36 cellular contexts compared by ENCODE assay signal in the genomic region with DNA sequence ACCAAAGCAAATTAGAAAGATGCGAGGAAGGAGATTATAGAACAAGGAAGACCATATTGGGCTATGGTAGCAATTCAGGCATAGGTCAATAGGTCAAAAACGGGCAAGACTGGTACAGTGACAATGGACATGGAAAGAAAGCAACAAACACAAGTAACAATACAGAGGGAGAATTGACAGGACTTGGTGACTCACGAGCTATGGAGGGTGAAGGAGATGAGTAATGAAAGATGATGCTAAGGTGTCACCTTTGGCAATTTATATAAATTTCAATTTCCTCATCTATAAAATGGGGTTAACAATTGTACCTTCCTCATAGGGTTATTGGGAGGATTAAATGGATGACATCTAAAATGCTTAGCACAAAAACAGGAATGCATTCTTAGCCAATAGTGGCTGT.
"Had no signal": no experiment of that assay in that cellular context is flagged by ENCODE, and none has a peak within 500 bp of the region (broad histone marks: within the 10 kb centered on the region; RNA-seq: fewer than 3 reads in every experiment).

No MANE protein-coding gene starts in this region.

- H3K4me3 Mint-ChIP-seq: activated naive CD4-positive, alpha-beta T cell treated with anti-CD3 and anti-CD28 coated beads for 36 hours; activated naive CD8-positive, alpha-beta T cell treated with anti-CD3 and anti-CD28 coated beads for 36 hours; memory B cell; naive thymus-derived CD8-positive, alpha-beta T cell; neural crest cell; stimulated activated memory B cell treated with anti-CD40 and anti-IgM and Interleukin-4, amounts not matched to agents 10 μg/mL and 1 μg/mL and 100 μg/mL, for 72 hours; stimulated activated naive CD8-positive, alpha-beta T cell treated with anti-CD3 and anti-CD28 coated beads, Interleukin-15, amount 100 ng/mL, for 72 hours; T-helper 17 cell; type B pancreatic cell; WTC11 had no signal

- H3K9me3 ChIP-seq: adrenal gland, body of pancreas, pancreas, psoas muscle, sigmoid colon, uterus had no signal

- H3K9me3 Mint-ChIP-seq: activated naive CD4-positive, alpha-beta T cell treated with anti-CD3 and anti-CD28 coated beads for 36 hours; activated naive CD8-positive, alpha-beta T cell treated with anti-CD3 and anti-CD28 coated beads for 36 hours; memory B cell; naive thymus-derived CD8-positive, alpha-beta T cell; neural crest cell; stimulated activated memory B cell treated with anti-CD40 and anti-IgM and Interleukin-4, amounts not matched to agents 10 μg/mL and 1 μg/mL and 100 μg/mL, for 72 hours; stimulated activated naive CD8-positive, alpha-beta T cell treated with anti-CD3 and anti-CD28 coated beads, Interleukin-15, amount 100 ng/mL, for 72 hours; WTC11 had no signal

- H3K4me1 Mint-ChIP-seq: neural crest cell, WTC11 had no signal

- ATAC-seq: body of pancreas; left colon; naive thymus-derived CD8-positive, alpha-beta T cell; pancreas; psoas muscle; stimulated activated memory B cell treated with anti-CD40 and anti-IgM and Interleukin-4, amounts not matched to agents 10 μg/mL and 1 μg/mL and 100 μg/mL, for 72 hours; stimulated activated naive CD8-positive, alpha-beta T cell treated with anti-CD3 and anti-CD28 coated beads, Interleukin-15, amount 100 ng/mL, for 72 hours; T-helper 17 cell; WTC11 had no signal

- H3K36me3 Mint-ChIP-seq: activated naive CD8-positive, alpha-beta T cell treated with anti-CD3 and anti-CD28 coated beads for 36 hours; memory B cell; stimulated activated memory B cell treated with anti-CD40 and anti-IgM and Interleukin-4, amounts not matched to agents 10 μg/mL and 1 μg/mL and 100 μg/mL, for 72 hours; type B pancreatic cell; WTC11 had no signal

- H3K4me3 ChIP-seq: adrenal gland, body of pancreas, coronary artery, dorsolateral prefrontal cortex, pancreas, psoas muscle, sigmoid colon, uterus had no signal

- DNase-seq: activated CD4-positive, alpha-beta T cell treated with anti-CD3 and anti-CD28 coated beads for 1 hour; activated CD4-positive, alpha-beta T cell treated with anti-CD3 and anti-CD28 coated beads, Interleukin-2, amount 50 U/mL, for 1 hour; activated effector memory CD4-positive, alpha-beta T cell treated with Interleukin-2 at 50 U/mL for 16 hours; activated naive CD4-positive, alpha-beta T cell treated with anti-CD3 and anti-CD28 coated beads for 36 hours; activated naive CD8-positive, alpha-beta T cell treated with anti-CD3 and anti-CD28 coated beads for 36 hours; activated T-cell treated with anti-CD3 and anti-CD28 coated beads, Interleukin-2, amount 50 U/mL, for 48 hours; adrenal gland; aorta; body of pancreas; dorsolateral prefrontal cortex; effector memory CD4-positive, alpha-beta T cell; foreskin melanocyte; glutamatergic neuron; islet precursor cell; left colon; midbrain; naive thymus-derived CD8-positive, alpha-beta T cell; nucleus accumbens; pancreas; psoas muscle; sigmoid colon; small intestine; stimulated activated CD4-positive, alpha-beta T cell treated with anti-CD3 and anti-CD28 coated beads, Interleukin-1b, Interleukin-23, amount 100 ng/mL, for 48 hours; stimulated activated CD4-positive, alpha-beta T cell treated with anti-CD3 and anti-CD28 coated beads, Interleukin-4, amount 100 ng/mL, for 4 hours; stimulated activated CD8-positive, alpha-beta memory T cell treated with anti-CD3 and anti-CD28 coated beads, Interleukin-4, amount 100 ng/mL, for 48 hours; stimulated activated naive CD8-positive, alpha-beta T cell treated with anti-CD3 and anti-CD28 coated beads, Interleukin-15, amount 100 ng/mL, for 72 hours; substantia nigra; T-helper 17 cell; T1000; uterus had no signal

- H3K4me1 ChIP-seq: body of pancreas, pancreas, psoas muscle, sigmoid colon, uterus had no signal

- H3K27me3 Mint-ChIP-seq: activated naive CD8-positive, alpha-beta T cell treated with anti-CD3 and anti-CD28 coated beads for 36 hours; memory B cell; stimulated activated memory B cell treated with anti-CD40 and anti-IgM and Interleukin-4, amounts not matched to agents 10 μg/mL and 1 μg/mL and 100 μg/mL, for 72 hours; stimulated activated naive CD8-positive, alpha-beta T cell treated with anti-CD3 and anti-CD28 coated beads, Interleukin-15, amount 100 ng/mL, for 72 hours; T-helper 17 cell; type B pancreatic cell had no signal

- H3K27me3 ChIP-seq: adrenal gland, body of pancreas, dorsolateral prefrontal cortex, pancreas, sigmoid colon, uterus had no signal

- H3K27ac ChIP-seq: adrenal gland, body of pancreas, coronary artery, dorsolateral prefrontal cortex, pancreas, psoas muscle, sigmoid colon, uterus had no signal

- H3K36me3 ChIP-seq: adrenal gland, pancreas, sigmoid colon, uterus had no signal

- FAIRE-seq: pancreas, small intestine had no signal

- H3K27ac Mint-ChIP-seq: activated naive CD4-positive, alpha-beta T cell treated with anti-CD3 and anti-CD28 coated beads for 36 hours; activated naive CD8-positive, alpha-beta T cell treated with anti-CD3 and anti-CD28 coated beads for 36 hours; memory B cell; naive thymus-derived CD8-positive, alpha-beta T cell; stimulated activated memory B cell treated with anti-CD40 and anti-IgM and Interleukin-4, amounts not matched to agents 10 μg/mL and 1 μg/mL and 100 μg/mL, for 72 hours; stimulated activated naive CD8-positive, alpha-beta T cell treated with anti-CD3 and anti-CD28 coated beads, Interleukin-15, amount 100 ng/mL, for 72 hours; T-helper 17 cell; type B pancreatic cell; WTC11 had no signal
